In the genomic region with DNA sequence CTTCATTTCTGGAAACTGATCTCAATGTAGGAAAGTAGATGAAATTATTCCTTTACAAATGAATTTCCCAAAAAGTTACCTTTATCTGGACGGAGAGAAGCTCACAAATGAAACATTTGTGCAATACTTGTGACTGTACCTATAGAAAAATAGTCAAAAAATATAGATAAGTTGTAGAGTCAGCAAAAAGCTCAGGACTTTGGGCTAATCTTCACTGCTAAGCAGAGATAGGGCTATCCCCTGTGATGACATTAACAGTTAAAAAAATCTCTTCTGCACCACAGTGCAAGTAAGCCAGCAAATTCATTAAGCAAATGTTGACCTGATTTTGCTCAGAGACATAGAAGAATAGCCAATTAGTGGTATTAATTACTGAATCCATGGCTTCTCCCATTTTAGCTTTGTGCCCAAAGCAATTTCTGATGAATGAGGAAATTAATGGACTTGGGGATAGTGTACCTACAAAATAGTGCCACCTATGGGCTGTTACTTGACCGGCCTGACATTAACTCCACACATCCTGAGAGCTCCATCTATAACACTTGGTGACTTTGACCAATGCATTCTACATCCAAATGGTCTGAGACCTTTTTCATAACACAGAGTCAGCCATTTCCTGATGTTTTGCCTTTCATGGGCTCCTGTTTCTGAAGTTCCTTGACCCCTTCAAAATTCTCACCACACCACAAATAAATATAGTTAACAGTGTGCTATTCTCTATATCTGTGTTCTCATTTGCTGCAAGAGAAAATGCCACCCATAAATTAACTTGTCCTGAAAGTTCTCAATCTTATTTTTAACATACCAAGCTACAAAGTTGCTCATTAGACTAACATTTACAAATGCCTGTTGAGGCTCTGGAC, we compare ENCODE assay signal across 8 cellular contexts.
A peak's percentile ranks its signal among the peaks of the same experiment; 100 is the strongest.
DNase-seq lines count a peak whose midpoint lies in the region; ATAC-seq and TF ChIP-seq lines count a peak whose summit lies in the region.

No MANE protein-coding gene starts in this region.

- H3K4me3 ChIP-seq in DOHH2 (ENCODE audit: low read length) = no peak overlapping the region
- no peak overlapping the region for H3K4me3 ChIP-seq in adipocyte (ENCODE audit: low read length)

- ATAC-seq in GM21515 (IDR thresholded peaks at IDR 0.05; ENCODE audit: unreplicated experiment) (peak; percentile 64), HG02759 (IDR thresholded peaks at IDR 0.05; ENCODE audit: unreplicated experiment) (no peak)

- H3K27ac ChIP-seq in DOHH2 (ENCODE audit: low read depth, low read length) = no peak overlapping the region

- DNase-seq in MV-4-11 (lab: John Stamatoyannopoulos, UW) (peak; percentile 28), adipocyte (ENCODE audit: low read depth) (peak; percentile 21), inferior parietal cortex (ENCODE audit: extremely low spot score) (peak; percentile 50)
- DNase-seq in stimulated activated naive CD4-positive, alpha-beta T cell (lab: John Stamatoyannopoulos, UW) = no peak
- no peak for DNase-seq in activated CD4-positive, CD25-positive, alpha-beta regulatory T cell treated with anti-CD3 and anti-CD28 coated beads, Interleukin-2, amount 50 U/mL, for 72 hours

- no peaks in the 10 kb centered on the region for H3K79me2 ChIP-seq in DOHH2 (ENCODE audit: control insufficient read depth, low read length)

- no peaks in the 10 kb centered on the region for H3K9me2 ChIP-seq in DOHH2 (replicated peaks; ENCODE audit: control insufficient read depth, low read length)

- no peaks in the 10 kb centered on the region for H4K20me1 ChIP-seq in DOHH2 (ENCODE audit: control insufficient read depth, insufficient read depth, low read depth, low read length)

- no peaks in the 10 kb centered on the region for H3F3A ChIP-seq in DOHH2 (ENCODE audit: control insufficient read depth, insufficient read depth)

- no peaks in the 10 kb centered on the region for H3K36me3 ChIP-seq in DOHH2 (ENCODE audit: control insufficient read depth, low read length)
- H3K36me3 ChIP-seq in adipocyte (ENCODE audit: control insufficient read depth, insufficient read depth, low read length, severe bottlenecking) = no peaks in the 10 kb centered on the region

- H3K4me2 ChIP-seq in DOHH2 (ENCODE audit: low read length) = no peak overlapping the region

- H3K27me3 ChIP-seq in DOHH2 (ENCODE audit: control insufficient read depth, low read length) (peaks cover 5% of the 10 kb centered on the region), adipocyte (replicated peaks; ENCODE audit: control insufficient read depth, insufficient read depth, low read length) (no peaks in the 10 kb centered on the region)

- peak; percentile 73 for TF ChIP-seq CTCF in DOHH2 (IDR thresholded peaks at IDR 0.05; ENCODE audit: low read depth, low read length, poor library complexity, severe bottlenecking)

- H3K9me3 ChIP-seq in DOHH2 (ENCODE audit: control insufficient read depth, insufficient read depth, low read length) (no peaks in the 10 kb centered on the region), adipocyte (ENCODE audit: control insufficient read depth, low read length) (no peaks in the 10 kb centered on the region)

- no peak overlapping the region for H3K9ac ChIP-seq in adipocyte (ENCODE audit: low read length)

- H3K4me1 ChIP-seq in DOHH2 (ENCODE audit: control insufficient read depth, low read length) = peaks cover 8% of the 10 kb centered on the region
- no peaks in the 10 kb centered on the region for H3K4me1 ChIP-seq in adipocyte (ENCODE audit: control insufficient read depth, insufficient read depth, low read length)

Comparison
In these comparisons a context has a peak if more than half of its experiments do, and no peak if none do; other contexts are left out.
1. DNase-seq: peak in MV-4-11 (single experiment), adipocyte (single experiment) and inferior parietal cortex (single experiment); none in stimulated activated naive CD4-positive, alpha-beta T cell (0 of 6) and activated CD4-positive, CD25-positive, alpha-beta regulatory T cell treated with anti-CD3 and anti-CD28 coated beads, Interleukin-2, amount 50 U/mL, for 72 hours (single experiment).